ENCODE assay signal across 9 cellular contexts in genomic region chr1:63317814-63318156, GRCh38. TPM values are rescaled to one million over a fixed set of nuclear protein-coding genes. Genes with fewer than 3 reads are reported as not detected.
DNase-seq lines count a peak whose midpoint lies in the region; ATAC-seq and TF ChIP-seq lines count a peak whose summit lies in the region.
"Had no signal": no experiment of that assay in that cellular context is flagged by ENCODE, and none has a peak within 500 bp of the region (broad histone marks: within the 10 kb centered on the region; RNA-seq: fewer than 3 reads in every experiment).

No MANE protein-coding gene starts in this region.

- no peaks in the 10 kb centered on the region for H3K9me3 ChIP-seq in SJCRH30 (replicated peaks)
- H3K9me3 ChIP-seq in gastroesophageal sphincter: peaks cover 0 to 13% (median 0%) of the 10 kb centered on the region in 3 donors

- peaks cover 21% of the 10 kb centered on the region for H3K36me3 Mint-ChIP-seq in activated CD4-positive, alpha-beta T cell treated with anti-CD3 and anti-CD28 coated beads, Interleukin-2, amount 10 ng/mL, durations not matched to agents 24 days and 14 days (ENCODE audit: low read depth)
- H3K36me3 Mint-ChIP-seq in stimulated activated memory B cell treated with anti-CD40 and anti-IgM and Interleukin-4, amounts not matched to agents 10 μg/mL and 1 μg/mL and 100 μg/mL, for 72 hours: peaks cover 8% of the 10 kb centered on the region

- no peak overlapping the region; the same call in 1 of the 2 replicates for H3K27ac ChIP-seq in SJCRH30
- H3K27ac ChIP-seq in gastroesophageal sphincter: peak overlapping the region in 3 of 4 donors; percentile 5 to 74 (median 66)

- H3K9me3 Mint-ChIP-seq in activated CD4-positive, alpha-beta T cell treated with anti-CD3 and anti-CD28 coated beads, Interleukin-2, amount 10 ng/mL, durations not matched to agents 24 days and 14 days: peaks cover 20% of the 10 kb centered on the region
- peaks cover 6% of the 10 kb centered on the region for H3K9me3 Mint-ChIP-seq in stimulated activated memory B cell treated with anti-CD40 and anti-IgM and Interleukin-4, amounts not matched to agents 10 μg/mL and 1 μg/mL and 100 μg/mL, for 72 hours

- H3K27me3 Mint-ChIP-seq in activated CD4-positive, alpha-beta T cell treated with anti-CD3 and anti-CD28 coated beads, Interleukin-2, amount 10 ng/mL, durations not matched to agents 24 days and 14 days: peaks cover 70% of the 10 kb centered on the region
- peaks cover 79% of the 10 kb centered on the region for H3K27me3 Mint-ChIP-seq in stimulated activated memory B cell treated with anti-CD40 and anti-IgM and Interleukin-4, amounts not matched to agents 10 μg/mL and 1 μg/mL and 100 μg/mL, for 72 hours

- H3K4me3 Mint-ChIP-seq in activated CD4-positive, alpha-beta T cell treated with anti-CD3 and anti-CD28 coated beads, Interleukin-2, amount 10 ng/mL, durations not matched to agents 24 days and 14 days: peak overlapping the region; percentile 73
- H3K4me3 Mint-ChIP-seq in stimulated activated memory B cell treated with anti-CD40 and anti-IgM and Interleukin-4, amounts not matched to agents 10 μg/mL and 1 μg/mL and 100 μg/mL, for 72 hours: peak overlapping the region; percentile 37

- peaks cover 29% of the 10 kb centered on the region for H3K4me1 Mint-ChIP-seq in activated CD4-positive, alpha-beta T cell treated with anti-CD3 and anti-CD28 coated beads, Interleukin-2, amount 10 ng/mL, durations not matched to agents 24 days and 14 days
- peaks cover 26% of the 10 kb centered on the region for H3K4me1 Mint-ChIP-seq in stimulated activated memory B cell treated with anti-CD40 and anti-IgM and Interleukin-4, amounts not matched to agents 10 μg/mL and 1 μg/mL and 100 μg/mL, for 72 hours

- no peak for TF ChIP-seq POLR2A in gastroesophageal sphincter (IDR thresholded peaks at IDR 0.05)

- no peak for TF ChIP-seq CTCF in gastroesophageal sphincter (IDR thresholded peaks at IDR 0.05)

- DNase-seq in activated CD4-positive, alpha-beta T cell treated with anti-CD3 and anti-CD28 coated beads, Interleukin-2, amount 10 ng/mL, durations not matched to agents 24 days and 14 days: no peak
- no peak for DNase-seq in activated CD4-positive, alpha-beta T cell treated with anti-CD3 and anti-CD28 coated beads, Interleukin-2, amount 50 U/mL, for 48 hours
- DNase-seq in SJCRH30 (no peak), UCSD-AML1 (lab: John Stamatoyannopoulos, UW; ENCODE audit: unreplicated experiment) (no peak), GOT3 (lab: John Stamatoyannopoulos, UW) (no peak), NCI-H1092 (lab: John Stamatoyannopoulos, UW) (no peak)

- H3K4me1 ChIP-seq in SJCRH30 (no peaks in the 10 kb centered on the region), gastroesophageal sphincter (peaks cover 0 to 53% (median 7%) of the 10 kb centered on the region in 3 donors)

- H3K27me3 ChIP-seq in SJCRH30 (no peaks in the 10 kb centered on the region), gastroesophageal sphincter (peaks cover 98% of the 10 kb centered on the region)

- WGBS in gastroesophageal sphincter (ENCODE audit: low coverage in 1 of 2), 2 donors: 2 to 8% methylated on average over 6 to 7 of the region's 14 CpGs

- H3K4me3 ChIP-seq in SJCRH30 (peak overlapping the region; percentile 48), gastroesophageal sphincter (peak overlapping the region in 1 of 2 donors; percentile 53)

- ATAC-seq in gastroesophageal sphincter: no peak
- no peak for ATAC-seq in stimulated activated memory B cell treated with anti-CD40 and anti-IgM and Interleukin-4, amounts not matched to agents 10 μg/mL and 1 μg/mL and 100 μg/mL, for 72 hours

- peak overlapping the region; percentile 67 for H3K27ac Mint-ChIP-seq in activated CD4-positive, alpha-beta T cell treated with anti-CD3 and anti-CD28 coated beads, Interleukin-2, amount 10 ng/mL, durations not matched to agents 24 days and 14 days
- no peak overlapping the region for H3K27ac Mint-ChIP-seq in stimulated activated memory B cell treated with anti-CD40 and anti-IgM and Interleukin-4, amounts not matched to agents 10 μg/mL and 1 μg/mL and 100 μg/mL, for 72 hours

- intact Hi-C loops in activated CD4-positive, alpha-beta T cell treated with anti-CD3 and anti-CD28 coated beads, Interleukin-2, amount 10 ng/mL, durations not matched to agents 24 days and 14 days (cut with micrococcal nuclease): loop anchor here (1.0 kb wide), 1 partner anchor 10 kb away; no protein-coding TSS in a partner anchor

- TF ChIP-seq EP300 in gastroesophageal sphincter (IDR thresholded peaks at IDR 0.05): no peak

- H3K36me3 ChIP-seq in SJCRH30 (no peaks in the 10 kb centered on the region), gastroesophageal sphincter (no peaks in the 10 kb centered on the region)

RNA-seq across cellular contexts. Expression of gene FOXD3, which starts 4.6 kb away (rescaled TPM):
- not detected in 2 replicates for total RNA-seq in activated CD4-positive, alpha-beta T cell treated with anti-CD3 and anti-CD28 coated beads, Interleukin-2, amount 10 ng/mL, durations not matched to agents 24 days and 14 days
- 0.18 and 0.55 TPM in 2 replicates for total RNA-seq in SJCRH30 (2014; rRNA removed; shearing (Covaris generic))
- total RNA-seq in gastroesophageal sphincter: 1 to 10 TPM; 2.2 to 4.7 (median 2.5) TPM
- total RNA-seq: ureter had no signal

RNA-seq across cellular contexts. Expression of gene ALG6, which starts 49.6 kb away (rescaled TPM):
- total RNA-seq in activated CD4-positive, alpha-beta T cell treated with anti-CD3 and anti-CD28 coated beads, Interleukin-2, amount 10 ng/mL, durations not matched to agents 24 days and 14 days: 24.5 and 27.7 TPM in 2 replicates
- total RNA-seq in SJCRH30 (2014; rRNA removed; shearing (Covaris generic)): 27.1 and 37.1 TPM in 2 replicates
- total RNA-seq in gastroesophageal sphincter: 1 to 10 TPM; 4.6 to 9.0 (median 5.7) TPM
